ENCODE assay signal across 10 cellular contexts in genomic region chr14:35155962-35156361, GRCh38. TPM values are rescaled to one million over a fixed set of nuclear protein-coding genes. Genes with fewer than 3 reads are reported as not detected.
A peak's percentile ranks its signal among the peaks of the same experiment; 100 is the strongest.
DNase-seq lines count a peak whose midpoint lies in the region; ATAC-seq, FAIRE-seq and TF ChIP-seq lines count a peak whose summit lies in the region.
"Had no signal": no experiment of that assay in that cellular context is flagged by ENCODE, and none has a peak within 500 bp of the region (broad histone marks: within the 10 kb centered on the region; RNA-seq: fewer than 3 reads in every experiment).

No MANE protein-coding gene starts in this region.

- H3K36me3 Mint-ChIP-seq in astrocyte (ENCODE audit: low read depth, unreplicated experiment), result peaks cover 5% of the 10 kb centered on the region

- H2BK15ac ChIP-seq in mesendoderm (replicated peaks; ENCODE audit: low read depth), result no peak overlapping the region
- H2BK15ac ChIP-seq in neuronal stem cell (ENCODE audit: low read length), result no peak overlapping the region

- H3K79me2 ChIP-seq in astrocyte (ENCODE audit: insufficient read depth, low read length) (no peaks in the 10 kb centered on the region), mesendoderm (ENCODE audit: control insufficient read depth, insufficient read depth, low read length) (no peaks in the 10 kb centered on the region)

- no peaks in the 10 kb centered on the region for H3K9me3 ChIP-seq in astrocyte (ENCODE audit: insufficient read depth, low read depth, low read length)
- H3K9me3 ChIP-seq in neuronal stem cell (replicated peaks in 1 of 2; ENCODE audit: control insufficient read depth in 2 of 2, insufficient read depth in 1 of 2, low read depth in 1 of 2, low read length in 2 of 2), result no peaks in the 10 kb centered on the region

- H3K27me3 ChIP-seq in astrocyte (ENCODE audit: insufficient read depth, low read length), result no peaks in the 10 kb centered on the region
- no peaks in the 10 kb centered on the region for H3K27me3 ChIP-seq in mesendoderm (ENCODE audit: insufficient read depth, low read length, poor library complexity)
- no peaks in the 10 kb centered on the region for H3K27me3 ChIP-seq in neuronal stem cell (ENCODE audit: control insufficient read depth in 3 of 3, insufficient read depth in 3 of 3, low read depth in 1 of 3, low read length in 3 of 3)

- peak; percentile 51 for DNase-seq in EH (ENCODE audit: low read depth)
- DNase-seq in HT1080 (ENCODE audit: low read depth), result peak; percentile 34
- DNase-seq in astrocyte (ENCODE audit: low read depth), result peak; percentile 42
- DNase-seq in mesendoderm, result no peak
- DNase-seq in kidney glomerular epithelial cell (lab: John Stamatoyannopoulos, UW), result no peak
- DNase-seq in neuronal stem cell (ENCODE audit: low spot score), result no peak
- no peak for DNase-seq in urothelium cell line (ENCODE audit: low spot score)
- DNase-seq: activated effector memory CD4-positive, alpha-beta T cell treated with Interleukin-2 at 50 U/mL for 16 hours; NCI-H1436 had no signal

- H3K4me3 Mint-ChIP-seq in astrocyte (ENCODE audit: unreplicated experiment), result no peak overlapping the region

- TF ChIP-seq CTCF in astrocyte (IDR thresholded peaks at IDR 0.05; ENCODE audit: insufficient read depth, low read depth, low read length), result no peak

- no peak overlapping the region for H2BK12ac ChIP-seq in neuronal stem cell (ENCODE audit: low read length)

- H3K27me3 Mint-ChIP-seq in astrocyte (ENCODE audit: low read depth, unreplicated experiment), result no peaks in the 10 kb centered on the region

- no peak overlapping the region for H4K5ac ChIP-seq in mesendoderm (ENCODE audit: low read length)

- H3K4me2 ChIP-seq in astrocyte (ENCODE audit: low read length), result peak overlapping the region; percentile 33
- no peak overlapping the region for H3K4me2 ChIP-seq in mesendoderm (ENCODE audit: low read length)
- H3K4me2 ChIP-seq in neuronal stem cell (ENCODE audit: insufficient read depth, low read length, poor library complexity, severe bottlenecking), result no peak overlapping the region

- H3K4me1 Mint-ChIP-seq in astrocyte (ENCODE audit: low read depth, unreplicated experiment), result peaks cover 36% of the 10 kb centered on the region

- H3K18ac ChIP-seq in mesendoderm (ENCODE audit: low read length) (peak overlapping the region; percentile 39), neuronal stem cell (ENCODE audit: low read length) (no peak overlapping the region)

- H3K56ac ChIP-seq in mesendoderm (ENCODE audit: low read length), result no peak overlapping the region

- no peak overlapping the region for H3K4me3 ChIP-seq in astrocyte (ENCODE audit: insufficient read depth, low read depth, low read length)
- H3K4me3 ChIP-seq in mesendoderm (ENCODE audit: low read length), result no peak overlapping the region
- H3K4me3 ChIP-seq in neuronal stem cell (ENCODE audit: low read length in 2 of 2), result no peak overlapping the region

- H3K27ac ChIP-seq in astrocyte (ENCODE audit: low read depth, low read length) (no peak overlapping the region), mesendoderm (ENCODE audit: low read depth, low read length) (no peak overlapping the region), neuronal stem cell (replicated peaks; ENCODE audit: low read length) (no peak overlapping the region)

- H3K14ac ChIP-seq in neuronal stem cell (ENCODE audit: low read length), result no peak overlapping the region

- FAIRE-seq in astrocyte (lab: Jason Lieb, UNC) (no peak), urothelium cell line (lab: Jason Lieb, UNC) (no peak)

- no peak overlapping the region for H2AFZ ChIP-seq in astrocyte (ENCODE audit: low read depth, low read length)
- no peak overlapping the region for H2AFZ ChIP-seq in neuronal stem cell (ENCODE audit: low read length)

- H3K4me1 ChIP-seq in astrocyte (ENCODE audit: insufficient read depth, low read length) (peaks cover 19% of the 10 kb centered on the region), mesendoderm (ENCODE audit: control insufficient read depth, low read depth, low read length) (peaks cover 3% of the 10 kb centered on the region), neuronal stem cell (ENCODE audit: control insufficient read depth in 2 of 2, insufficient read depth in 1 of 2, low read depth in 1 of 2, low read length in 2 of 2) (peaks cover 2 to 4% of the 10 kb centered on the region in 2 donors)

- H3K23ac ChIP-seq in mesendoderm (ENCODE audit: low read length) (no peak overlapping the region), neuronal stem cell (ENCODE audit: low read depth, low read length, poor library complexity) (no peak overlapping the region)

- H3K79me1 ChIP-seq in mesendoderm (ENCODE audit: low read length), result no peaks in the 10 kb centered on the region
- no peaks in the 10 kb centered on the region for H3K79me1 ChIP-seq in neuronal stem cell (ENCODE audit: low read depth, low read length)

- no CpG with 5 or more reads among the region's 1 CpG for WGBS in mesendoderm (ENCODE audit: extremely low coverage, insufficient coverage, low lambda C conversion rate)
- no CpG with 5 or more reads among the region's 1 CpG for WGBS in neuronal stem cell (ENCODE audit: extremely low coverage in 2 of 2, insufficient read length in 2 of 2, insufficient replicate concordance in 1 of 2), 2 donors

- H3K9me3 Mint-ChIP-seq in astrocyte (ENCODE audit: unreplicated experiment), result peaks cover 5% of the 10 kb centered on the region

- no peak overlapping the region for H2BK5ac ChIP-seq in mesendoderm (ENCODE audit: low read length)
- no peak overlapping the region for H2BK5ac ChIP-seq in neuronal stem cell (ENCODE audit: low read length)

- ATAC-seq in GM18519 (IDR thresholded peaks at IDR 0.05; ENCODE audit: low FRiP score, unreplicated experiment), result no peak

- H3K27ac Mint-ChIP-seq in astrocyte (ENCODE audit: unreplicated experiment), result peak overlapping the region; percentile 34

- no peak overlapping the region for H4K91ac ChIP-seq in neuronal stem cell (ENCODE audit: low read depth, low read length, poor library complexity)

- no peak overlapping the region for H2AK5ac ChIP-seq in mesendoderm (ENCODE audit: low read length)
- H2AK5ac ChIP-seq in neuronal stem cell (ENCODE audit: low read depth, low read length), result no peak overlapping the region

- H3K9ac ChIP-seq in astrocyte (ENCODE audit: low read length), result peak overlapping the region; percentile 35
- H3K9ac ChIP-seq in mesendoderm (ENCODE audit: low read length), result no peak overlapping the region
- H3K9ac ChIP-seq in neuronal stem cell (ENCODE audit: low read depth, low read length, poor library complexity), result no peak overlapping the region

- H4K20me1 ChIP-seq in astrocyte (ENCODE audit: insufficient read depth, low read length), result peaks cover 18% of the 10 kb centered on the region

- H3K4ac ChIP-seq in mesendoderm (ENCODE audit: low read depth, low read length) (no peak overlapping the region), neuronal stem cell (ENCODE audit: low read length) (no peak overlapping the region)

- H2BK120ac ChIP-seq in mesendoderm (ENCODE audit: low read depth, low read length) (no peak overlapping the region), neuronal stem cell (ENCODE audit: low read depth, low read length) (no peak overlapping the region)

- no peak overlapping the region for H4K8ac ChIP-seq in mesendoderm (ENCODE audit: low read depth, low read length)
- H4K8ac ChIP-seq in neuronal stem cell (ENCODE audit: low read depth, low read length), result no peak overlapping the region

- H3K36me3 ChIP-seq in astrocyte (ENCODE audit: insufficient read depth, low read length), result no peaks in the 10 kb centered on the region
- no peaks in the 10 kb centered on the region for H3K36me3 ChIP-seq in mesendoderm (ENCODE audit: control insufficient read depth, insufficient read depth, low read length)
- peaks cover 3 to 26% of the 10 kb centered on the region in 2 donors for H3K36me3 ChIP-seq in neuronal stem cell (replicated peaks in 1 of 2; ENCODE audit: control insufficient read depth in 2 of 2, insufficient read depth in 2 of 2, low read length in 2 of 2)

RNA-seq across cellular contexts. Expression of gene PRORP, which starts 33.6 kb away (rescaled TPM):
- 28.0 and 33.3 TPM in 2 replicates for total RNA-seq in HT1080 (2014; rRNA removed; shearing (Covaris generic))
- polyA plus RNA-seq in HT1080 (2015; cell fraction: cytosol; rRNA removed), result 22.5 and 23.3 TPM in 2 replicates
- polyA plus RNA-seq in HT1080 (2015; cell fraction: nucleus; rRNA removed), result 45.2 and 51.9 TPM in 2 replicates
- 27.8 and 32.4 TPM in 2 replicates for total RNA-seq in astrocyte
- 42.4 TPM for polyA plus RNA-seq in mesendoderm (2013, experiment 1 of 2)
- 42.3 TPM for polyA plus RNA-seq in mesendoderm (2013, experiment 2 of 2)
- 25.4 TPM for polyA plus RNA-seq in neuronal stem cell (2013, experiment 1 of 2)
- 25.2 TPM for polyA plus RNA-seq in neuronal stem cell (2013, experiment 2 of 2)

RNA-seq across cellular contexts. Expression of gene PPP2R3C, which starts 34.2 kb away (rescaled TPM):
- 20.8 and 24.2 TPM in 2 replicates for total RNA-seq in HT1080 (2014; rRNA removed; shearing (Covaris generic))
- 25.0 and 29.0 TPM in 2 replicates for polyA plus RNA-seq in HT1080 (2015; cell fraction: cytosol; rRNA removed)
- 17.6 and 20.6 TPM in 2 replicates for polyA plus RNA-seq in HT1080 (2015; cell fraction: nucleus; rRNA removed)
- total RNA-seq in astrocyte, result 24.4 and 28.3 TPM in 2 replicates
- polyA plus RNA-seq in mesendoderm (2013, experiment 1 of 2), result 41.4 TPM
- polyA plus RNA-seq in mesendoderm (2013, experiment 2 of 2), result 40.6 TPM
- polyA plus RNA-seq in neuronal stem cell (2013, experiment 1 of 2), result 34.7 TPM
- 33.9 TPM for polyA plus RNA-seq in neuronal stem cell (2013, experiment 2 of 2)

Comparison
In these comparisons a context has a peak if more than half of its experiments do, and no peak if none do; other contexts are left out.
1. DNase-seq: peak in EH (single experiment), HT1080 (single experiment) and astrocyte (single experiment); none in mesendoderm (single experiment), kidney glomerular epithelial cell (single experiment), neuronal stem cell (single experiment) and urothelium cell line (single experiment).